8 cellular contexts compared by ENCODE assay signal in genomic region chr5:150448960-150449490, GRCh38. TPM values are rescaled to one million over a fixed set of nuclear protein-coding genes. Genes with fewer than 3 reads are reported as not detected.
DNase-seq lines count a peak whose midpoint lies in the region; FAIRE-seq and TF ChIP-seq lines count a peak whose summit lies in the region.

No MANE protein-coding gene starts in this region.

- peak overlapping the region; percentile 93 for H3K9ac ChIP-seq in neural cell (ENCODE audit: low read length)

- H3F3A ChIP-seq in neural cell (ENCODE audit: insufficient read depth, low read length, poor library complexity, severe bottlenecking) = no peaks in the 10 kb centered on the region

- no peak for TF ChIP-seq EP300 in neural cell (conservative IDR thresholded peaks at IDR 0.05; ENCODE audit: poor library complexity, severe bottlenecking)

- H3K27ac ChIP-seq in Peyer's patch (peak overlapping the region; percentile 89 to 96 (median 92)), epithelial cell of prostate (peak overlapping the region; percentile 92), neural cell (ENCODE audit: low read length) (peak overlapping the region; percentile 97)

- peak overlapping the region; percentile 78 for H2AFZ ChIP-seq in neural cell (ENCODE audit: low read depth, low read length)

- H3K27me3 ChIP-seq in Peyer's patch (no peaks in the 10 kb centered on the region), neural cell (ENCODE audit: insufficient read depth, low read depth, low read length) (no peaks in the 10 kb centered on the region)

- peaks cover 0 to 14% (median 7%) of the 10 kb centered on the region in 4 donors for H3K4me1 ChIP-seq in Peyer's patch

- no peaks in the 10 kb centered on the region for H3K9me2 ChIP-seq in neural cell (ENCODE audit: insufficient read depth, low read length)

- H3K36me3 ChIP-seq in Peyer's patch = peaks cover 0 to 39% (median 0%) of the 10 kb centered on the region in 3 donors
- H3K36me3 ChIP-seq in neural cell (ENCODE audit: insufficient read depth, low read length) = no peaks in the 10 kb centered on the region

- no peak for TF ChIP-seq RAD21 in neural cell (conservative IDR thresholded peaks at IDR 0.05)

- DNase-seq in GM19239 (ENCODE audit: insufficient read length, low spot score) = no peak
- no peak for DNase-seq in Peyer's patch
- DNase-seq in epithelial cell of prostate (ENCODE audit: low read depth, low spot score) = no peak
- no peak for DNase-seq in frontal cortex (ENCODE audit: low spot score in 2 of 2)
- DNase-seq in H4 (ENCODE audit: low spot score) = no peak
- DNase-seq in HK-2 (ENCODE audit: unreplicated experiment) = no peak
- no peak for DNase-seq in NCI-H524 treated with DMSO at 0.1 percent for 48 hours (lab: John Stamatoyannopoulos, UW)

- peaks cover 19% of the 10 kb centered on the region for H3K79me2 ChIP-seq in neural cell (replicated peaks; ENCODE audit: insufficient read depth, low read length)

- peak overlapping the region; percentile 91 for H3K4me2 ChIP-seq in neural cell (ENCODE audit: low read length)

- H3K4me3 ChIP-seq in Peyer's patch (peak overlapping the region; percentile 52 to 73 (median 68)), neural cell (ENCODE audit: low read length) (peak overlapping the region; percentile 79)

- FAIRE-seq in GM19239 (lab: Jason Lieb, UNC) (peak; percentile 49), frontal cortex (lab: Jason Lieb, UNC) (no peak)

- no peaks in the 10 kb centered on the region for H4K20me1 ChIP-seq in neural cell (ENCODE audit: insufficient read depth)

- no peak for TF ChIP-seq POLR2A in Peyer's patch (IDR thresholded peaks at IDR 0.05)

- TF ChIP-seq CTCF in Peyer's patch (IDR thresholded peaks at IDR 0.05) (no peak), neural cell (IDR thresholded peaks at IDR 0.05; ENCODE audit: poor library complexity, severe bottlenecking) (no peak)

- H3K9me3 ChIP-seq in Peyer's patch = no peaks in the 10 kb centered on the region
- H3K9me3 ChIP-seq in neural cell (ENCODE audit: low read length) = no peaks in the 10 kb centered on the region

TF ChIP-seq in neural cell, 6 proteins besides CTCF, POLR2A, EP300 and RAD21:
- TF ChIP-seq TAF1 (IDR thresholded peaks at IDR 0.05; ENCODE audit: low read depth) = no peak
- TF ChIP-seq, protein P1, sequence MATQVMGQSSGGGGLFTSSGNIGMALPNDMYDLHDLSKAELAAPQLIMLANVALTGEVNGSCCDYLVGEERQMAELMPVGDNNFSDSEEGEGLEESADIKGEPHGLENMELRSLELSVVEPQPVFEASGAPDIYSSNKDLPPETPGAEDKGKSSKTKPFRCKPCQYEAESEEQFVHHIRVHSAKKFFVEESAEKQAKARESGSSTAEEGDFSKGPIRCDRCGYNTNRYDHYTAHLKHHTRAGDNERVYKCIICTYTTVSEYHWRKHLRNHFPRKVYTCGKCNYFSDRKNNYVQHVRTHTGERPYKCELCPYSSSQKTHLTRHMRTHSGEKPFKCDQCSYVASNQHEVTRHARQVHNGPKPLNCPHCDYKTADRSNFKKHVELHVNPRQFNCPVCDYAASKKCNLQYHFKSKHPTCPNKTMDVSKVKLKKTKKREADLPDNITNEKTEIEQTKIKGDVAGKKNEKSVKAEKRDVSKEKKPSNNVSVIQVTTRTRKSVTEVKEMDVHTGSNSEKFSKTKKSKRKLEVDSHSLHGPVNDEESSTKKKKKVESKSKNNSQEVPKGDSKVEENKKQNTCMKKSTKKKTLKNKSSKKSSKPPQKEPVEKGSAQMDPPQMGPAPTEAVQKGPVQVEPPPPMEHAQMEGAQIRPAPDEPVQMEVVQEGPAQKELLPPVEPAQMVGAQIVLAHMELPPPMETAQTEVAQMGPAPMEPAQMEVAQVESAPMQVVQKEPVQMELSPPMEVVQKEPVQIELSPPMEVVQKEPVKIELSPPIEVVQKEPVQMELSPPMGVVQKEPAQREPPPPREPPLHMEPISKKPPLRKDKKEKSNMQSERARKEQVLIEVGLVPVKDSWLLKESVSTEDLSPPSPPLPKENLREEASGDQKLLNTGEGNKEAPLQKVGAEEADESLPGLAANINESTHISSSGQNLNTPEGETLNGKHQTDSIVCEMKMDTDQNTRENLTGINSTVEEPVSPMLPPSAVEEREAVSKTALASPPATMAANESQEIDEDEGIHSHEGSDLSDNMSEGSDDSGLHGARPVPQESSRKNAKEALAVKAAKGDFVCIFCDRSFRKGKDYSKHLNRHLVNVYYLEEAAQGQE (IDR thresholded peaks at IDR 0.05; ENCODE audit: borderline replicate concordance) = no peak
- TF ChIP-seq EZH2 (IDR thresholded peaks at IDR 0.05; ENCODE audit: borderline replicate concordance, insufficient read depth, low read length, poor library complexity, severe bottlenecking) = no peak
- no peak for TF ChIP-seq SMC3 (conservative IDR thresholded peaks at IDR 0.05; ENCODE audit: poor library complexity)
- TF ChIP-seq POLR2AphosphoS5 (IDR thresholded peaks at IDR 0.05) = no peak
- no peak for TF ChIP-seq MXI1 (conservative IDR thresholded peaks at IDR 0.05; ENCODE audit: poor library complexity, severe bottlenecking)
TF ChIP-seq in neural cell: peak in this region for 0.

RNA-seq across cellular contexts. Expression of gene RPS14, which starts 0.5 kb away (rescaled TPM):
- total RNA-seq in Peyer's patch (1,000 to 10,000 TPM in 3 of 4 donors, 100 to 1,000 TPM in 1; 975 to 1,961 (median 1,274) TPM), frontal cortex (3,224 TPM)
- polyA plus RNA-seq in neural cell = 2,744 and 3,490 TPM in 2 replicates
- polyA minus RNA-seq in neural cell = 814 and 861 TPM in 2 replicates
- total RNA-seq in H4 (2014; rRNA removed; shearing (Covaris generic)) = 2,476 and 2,863 TPM in 2 replicates

RNA-seq across cellular contexts. Expression of gene CD74, which starts 36.3 kb away (rescaled TPM):
- total RNA-seq in Peyer's patch (1,000 to 10,000 TPM in 2 of 4 donors, 100 to 1,000 TPM in 2; 759 to 2,006 (median 1,183) TPM), frontal cortex (3.3 TPM)
- not detected in 2 replicates for polyA plus RNA-seq in neural cell
- not detected in 2 replicates for polyA minus RNA-seq in neural cell
- total RNA-seq in H4 (2014; rRNA removed; shearing (Covaris generic)) = 1.6 and 11.7 TPM in 2 replicates

RNA-seq across cellular contexts. Expression of gene NDST1, which starts 58.9 kb away (rescaled TPM):
- 100 to 1,000 TPM in 2 of 4 donors, 10 to 100 TPM in 2; 80.9 to 168 (median 118) TPM for total RNA-seq in Peyer's patch
- 15.6 and 21.9 TPM in 2 replicates for polyA plus RNA-seq in neural cell
- polyA minus RNA-seq in neural cell = 48.7 and 50.9 TPM in 2 replicates
- total RNA-seq in frontal cortex = 16.3 TPM
- total RNA-seq in H4 (2014; rRNA removed; shearing (Covaris generic)) = 18.8 and 26.6 TPM in 2 replicates

Comparison
In these comparisons a context has a peak if more than half of its experiments do, and no peak if none do; other contexts are left out.
1. RNA of gene CD74, which starts 36.3 kb away (total RNA-seq): 759 to 2,006 TPM in Peyer's patch; 3.3 TPM in frontal cortex (single experiment) and 1.6 to 11.7 TPM in H4; every median in the first group is over 10 times any median in the second.
2. Peak in every context shown above with its lines, with median percentiles within 50 percentile points of each other: H3K27ac ChIP-seq.